Comparison of ENCODE assay signal across 8 cellular contexts in genomic region chr2:208175069-208175842, GRCh38. TPM values are rescaled to one million over a fixed set of nuclear protein-coding genes. Genes with fewer than 3 reads are reported as not detected.
DNase-seq lines count a peak whose midpoint lies in the region; ATAC-seq and TF ChIP-seq lines count a peak whose summit lies in the region.

No MANE protein-coding gene starts in this region.

- peaks cover 39% of the 10 kb centered on the region for H3K27me3 Mint-ChIP-seq in T-helper 17 cell

- DNase-seq in activated gamma-delta T cell treated with Interleukin-2 at 50 U/mL for 16 hours (peak; percentile 57), activated gamma-delta T cell (lab: John Stamatoyannopoulos, UW) (no peak), NCI-H146 (lab: John Stamatoyannopoulos, UW) (peak; percentile 43), T-helper 17 cell (peak in 2 of 3 donors; percentile 21 to 40), amygdala (lab: John Stamatoyannopoulos, UW) (peak in 50 of 56 donors; percentile 7 to 91 (median 59)), right atrium auricular region (ENCODE audit: low spot score) (peak; percentile 90), sigmoid colon (peak; percentile 84)

- H3K27ac Mint-ChIP-seq in T-helper 17 cell, result no peak overlapping the region

- no peak overlapping the region for H3K4me3 Mint-ChIP-seq in T-helper 17 cell

- TF ChIP-seq EP300 in sigmoid colon (IDR thresholded peaks at IDR 0.05), result no peak

- H3K9me3 ChIP-seq in T-helper 17 cell (ENCODE audit: control insufficient read depth, low read length, poor library complexity, severe bottlenecking) (no peaks in the 10 kb centered on the region), right atrium auricular region (no peaks in the 10 kb centered on the region), sigmoid colon (no peaks in the 10 kb centered on the region)

- intact Hi-C loops in sigmoid colon (cut with DNase I), result loop anchor here (2.0 kb wide), 1 partner anchor 80 kb away; the partner anchor contains the start of gene IDH1

- H3K27ac ChIP-seq in right atrium auricular region (no peak overlapping the region), sigmoid colon (no peak overlapping the region)

- no peak for TF ChIP-seq POLR2A in sigmoid colon (IDR thresholded peaks at IDR 0.05)

- H3K27me3 ChIP-seq in right atrium auricular region (no peaks in the 10 kb centered on the region), sigmoid colon (no peaks in the 10 kb centered on the region)

- peak; percentile 80 to 87 for TF ChIP-seq CTCF in right atrium auricular region (IDR thresholded peaks at IDR 0.05)
- peak in 3 of 4 experiments; percentile 67 to 81 (median 70) for TF ChIP-seq CTCF in sigmoid colon (IDR thresholded peaks at IDR 0.05)

- H3K4me1 ChIP-seq in right atrium auricular region, result no peaks in the 10 kb centered on the region
- peaks cover 0 to 7% (median 0%) of the 10 kb centered on the region in 4 donors for H3K4me1 ChIP-seq in sigmoid colon

- H3K36me3 ChIP-seq in right atrium auricular region (no peaks in the 10 kb centered on the region), sigmoid colon (no peaks in the 10 kb centered on the region)

- H3K4me1 Mint-ChIP-seq in T-helper 17 cell, result peaks cover 7% of the 10 kb centered on the region

- ATAC-seq in HG02870 (IDR thresholded peaks at IDR 0.05; ENCODE audit: unreplicated experiment) (peak; percentile 98), T-helper 17 cell (peak; percentile 95)

- H3K4me3 ChIP-seq in right atrium auricular region (no peak overlapping the region), sigmoid colon (no peak overlapping the region)

- WGBS in sigmoid colon, 2 donors, result 35 to 51% methylated on average over 21 of the region's 21 CpGs

- no peaks in the 10 kb centered on the region for H3K36me3 Mint-ChIP-seq in T-helper 17 cell (ENCODE audit: low read depth)

RNA-seq across cellular contexts. Expression of gene CRYGA, which starts 11.9 kb away (rescaled TPM):
- not detected for total RNA-seq in T-helper 17 cell
- not detected for total RNA-seq in right atrium auricular region
- not detected for total RNA-seq in sigmoid colon
- not detected for polyA plus RNA-seq in sigmoid colon

RNA-seq across cellular contexts. Expression of gene C2orf80, which starts 14.6 kb away (rescaled TPM):
- total RNA-seq in T-helper 17 cell, result not detected
- not detected for total RNA-seq in right atrium auricular region
- not detected for total RNA-seq in sigmoid colon
- not detected for polyA plus RNA-seq in sigmoid colon

RNA-seq across cellular contexts. Expression of gene CRYGB, which starts 29.3 kb away (rescaled TPM):
- not detected for total RNA-seq in T-helper 17 cell
- total RNA-seq in right atrium auricular region, result not detected
- total RNA-seq in sigmoid colon, result not detected
- not detected for polyA plus RNA-seq in sigmoid colon

RNA-seq across cellular contexts. Expression of gene CRYGC, which starts 45.6 kb away (rescaled TPM):
- total RNA-seq in T-helper 17 cell, result not detected
- not detected for total RNA-seq in right atrium auricular region
- not detected for total RNA-seq in sigmoid colon
- not detected for polyA plus RNA-seq in sigmoid colon

RNA-seq across cellular contexts. Expression of gene CRYGD, which starts 50.9 kb away (rescaled TPM):
- total RNA-seq in T-helper 17 cell, result not detected
- total RNA-seq in right atrium auricular region, result not detected
- total RNA-seq in sigmoid colon, result not detected
- polyA plus RNA-seq in sigmoid colon, result not detected
